15 cellular contexts compared by ENCODE assay signal in genomic region chr10:74852406-74852805, GRCh38. TPM values are rescaled to one million over a fixed set of nuclear protein-coding genes. Genes with fewer than 3 reads are reported as not detected.
DNase-seq lines count a peak whose midpoint lies in the region; ATAC-seq and TF ChIP-seq lines count a peak whose summit lies in the region.
"Had no signal": no experiment of that assay in that cellular context is flagged by ENCODE, and none has a peak within 500 bp of the region (broad histone marks: within the 10 kb centered on the region; RNA-seq: fewer than 3 reads in every experiment).

No MANE protein-coding gene starts in this region.

- no peak overlapping the region for H3K56ac ChIP-seq in H9 (ENCODE audit: insufficient read length, low read depth, low read length)

- peak overlapping the region; percentile 8 to 42 (median 28) for H3K27ac Mint-ChIP-seq in CD4-positive, CD25-positive, alpha-beta regulatory T cell
- H3K27ac Mint-ChIP-seq in H9 = peak overlapping the region in 2 of 3 experiments; percentile 32 to 85; a peak in 4 of 7 replicates
- peak overlapping the region; percentile 36 for H3K27ac Mint-ChIP-seq in activated naive CD8-positive, alpha-beta T cell treated with anti-CD3 and anti-CD28 coated beads, Interleukin-2, amount 50 U/mL, for 24 hours
- H3K27ac Mint-ChIP-seq in naive thymus-derived CD4-positive, alpha-beta T cell = peak overlapping the region in 8 of 9 donors; percentile 4 to 90 (median 50)
- H3K27ac Mint-ChIP-seq: activated naive CD8-positive, alpha-beta T cell treated with anti-CD3 and anti-CD28 coated beads, Interleukin-2, amount 10 ng/mL, durations not matched to agents 7 days and 5 days had no signal

- H3T11ph ChIP-seq in H9 (ENCODE audit: low read length) = no peak overlapping the region

- no peak for TF ChIP-seq POLR2A in spleen (IDR thresholded peaks at IDR 0.05)

- H3K18ac ChIP-seq in H9 (ENCODE audit: insufficient read length, low read depth, low read length) = no peak overlapping the region

- H3K9ac ChIP-seq in H9 (ENCODE audit: extremely low read depth, insufficient read length, low read length) = no peak overlapping the region

- no peak overlapping the region for H3K23ac ChIP-seq in H9 (ENCODE audit: insufficient read length, low read depth, low read length)

- no peak overlapping the region for H2BK12ac ChIP-seq in H9 (ENCODE audit: insufficient read length, low read depth, low read length)

- no peak for DNase-seq in CD4-positive, CD25-positive, alpha-beta regulatory T cell
- DNase-seq in H9 (no peak), spleen (no peak), T-helper 9 cell (no peak), cerebellar cortex (ENCODE audit: low spot score) (no peak)
- no peak for DNase-seq in activated naive CD8-positive, alpha-beta T cell treated with anti-CD3 and anti-CD28 coated beads, Interleukin-2, amount 50 U/mL, for 24 hours
- no peak for DNase-seq in naive thymus-derived CD4-positive, alpha-beta T cell
- DNase-seq in activated naive CD4-positive, alpha-beta T cell (lab: John Stamatoyannopoulos, UW) = no peak
- DNase-seq: activated CD8-positive, alpha-beta memory T cell treated with anti-CD3 and anti-CD28 coated beads for 24 hours; activated naive CD8-positive, alpha-beta T cell treated with anti-CD3 and anti-CD28 coated beads, Interleukin-2, amount 10 ng/mL, durations not matched to agents 7 days and 5 days; KBM-7; lower lobe of right lung; NCI-H1436; NCI-H524; RPMI8226 had no signal

- no peak overlapping the region for H3K4me3 ChIP-seq in CD4-positive, CD25-positive, alpha-beta regulatory T cell (ENCODE audit: low read depth, low read length)
- no peak overlapping the region for H3K4me3 ChIP-seq in naive thymus-derived CD4-positive, alpha-beta T cell (ENCODE audit: low read length)
- H3K4me3 ChIP-seq in spleen = no peak overlapping the region
- H3K4me3 ChIP-seq: lower lobe of right lung had no signal

- no peak overlapping the region for H2BK5ac ChIP-seq in H9 (ENCODE audit: insufficient read length, low read length)

- peaks cover 9% of the 10 kb centered on the region for H3K79me1 ChIP-seq in H9 (ENCODE audit: insufficient read depth, low read depth, low read length, poor library complexity, severe bottlenecking)

- H3K4me1 ChIP-seq in CD4-positive, CD25-positive, alpha-beta regulatory T cell (ENCODE audit: control insufficient read depth, insufficient read depth, low read length, poor library complexity, severe bottlenecking) = peaks cover 16% of the 10 kb centered on the region
- H3K4me1 ChIP-seq in H9 (ENCODE audit: insufficient read depth, low read length) (peaks cover 4% of the 10 kb centered on the region; the same call in 1 of the 2 replicates), spleen (peaks cover 13 to 75% (median 47%) of the 10 kb centered on the region in 6 donors)
- H3K4me1 ChIP-seq in naive thymus-derived CD4-positive, alpha-beta T cell (ENCODE audit: control insufficient read depth in 2 of 2, insufficient read depth in 2 of 2, low read length in 2 of 2) = peaks cover 8 to 9% of the 10 kb centered on the region in 2 donors

- H4K5ac ChIP-seq in H9 (ENCODE audit: insufficient read length, low read depth, low read length) = no peak overlapping the region

- H3K27me3 ChIP-seq in CD4-positive, CD25-positive, alpha-beta regulatory T cell (ENCODE audit: control insufficient read depth, insufficient read depth, low read length) = no peaks in the 10 kb centered on the region
- H3K27me3 ChIP-seq in H9 (ENCODE audit: insufficient read depth, low read length) (no peaks in the 10 kb centered on the region), spleen (replicated peaks in 1 of 7) (no peaks in the 10 kb centered on the region)
- no peaks in the 10 kb centered on the region for H3K27me3 ChIP-seq in naive thymus-derived CD4-positive, alpha-beta T cell (ENCODE audit: control insufficient read depth in 2 of 2, insufficient read depth in 2 of 2, low read length in 2 of 2)

- H3K79me2 ChIP-seq in H9 (ENCODE audit: insufficient read depth, low read length) = no peaks in the 10 kb centered on the region; the same call in 1 of the 2 replicates

- H3K36me3 Mint-ChIP-seq in CD4-positive, CD25-positive, alpha-beta regulatory T cell = peaks cover 6% of the 10 kb centered on the region
- H3K36me3 Mint-ChIP-seq in H9 (ENCODE audit: insufficient read depth in 1 of 3, low read depth in 3 of 3) = peaks cover 9 to 18% (median 13%) of the 10 kb centered on the region in 3 experiments; a peak in 6 of 7 replicates
- H3K36me3 Mint-ChIP-seq in activated naive CD8-positive, alpha-beta T cell treated with anti-CD3 and anti-CD28 coated beads, Interleukin-2, amount 50 U/mL, for 24 hours (ENCODE audit: low read depth) = peaks cover 16% of the 10 kb centered on the region
- H3K36me3 Mint-ChIP-seq in naive thymus-derived CD4-positive, alpha-beta T cell = peaks cover 0 to 28% (median 23%) of the 10 kb centered on the region in 5 donors

- CTCF ChIA-PET in naive thymus-derived CD4-positive, alpha-beta T cell (lab: Charles Lee) = interaction anchor here (0.6 kb wide), 1 partner anchor 12 kb away, joined by 3 read pairs; no protein-coding TSS in a partner anchor

- no peak overlapping the region for H3K27ac ChIP-seq in CD4-positive, CD25-positive, alpha-beta regulatory T cell (ENCODE audit: insufficient read depth, low read length, poor library complexity, severe bottlenecking)
- H3K27ac ChIP-seq in H9 (ENCODE audit: insufficient read length, low read depth, low read length) (no peak overlapping the region), spleen (peak overlapping the region in 1 of 8 donors; percentile 28)
- H3K27ac ChIP-seq in naive thymus-derived CD4-positive, alpha-beta T cell (ENCODE audit: low read depth, low read length) = peak overlapping the region; percentile 42
- H3K27ac ChIP-seq: lower lobe of right lung had no signal

- TF ChIP-seq CTCF in H9 (conservative IDR thresholded peaks at IDR 0.05) = no peak
- no peak for TF ChIP-seq CTCF in spleen (IDR thresholded peaks at IDR 0.05 in 8 of 11, conservative IDR thresholded peaks at IDR 0.05 in 3 of 11)

- H2BK20ac ChIP-seq in H9 (ENCODE audit: low read depth, low read length, poor library complexity, severe bottlenecking) = no peak overlapping the region

- intact Hi-C loops in naive thymus-derived CD4-positive, alpha-beta T cell (cut with micrococcal nuclease) = no loop called here
- intact Hi-C loops in spleen (cut with DNase I; ENCODE audit: low total_unique reads) = no loop called here

- H3K4me1 Mint-ChIP-seq in CD4-positive, CD25-positive, alpha-beta regulatory T cell = peaks cover 20 to 69% (median 41%) of the 10 kb centered on the region in 4 donors
- peaks cover 21 to 25% of the 10 kb centered on the region in 2 experiments for H3K4me1 Mint-ChIP-seq in H9
- H3K4me1 Mint-ChIP-seq in activated naive CD8-positive, alpha-beta T cell treated with anti-CD3 and anti-CD28 coated beads, Interleukin-2, amount 50 U/mL, for 24 hours = peaks cover 51% of the 10 kb centered on the region
- H3K4me1 Mint-ChIP-seq in naive thymus-derived CD4-positive, alpha-beta T cell = peaks cover 21 to 71% (median 53%) of the 10 kb centered on the region in 7 donors

- H3K9me3 Mint-ChIP-seq in CD4-positive, CD25-positive, alpha-beta regulatory T cell = no peaks in the 10 kb centered on the region
- peaks cover 0 to 2% of the 10 kb centered on the region in 2 experiments; a peak in 1 of 5 replicates for H3K9me3 Mint-ChIP-seq in H9
- peaks cover 4% of the 10 kb centered on the region for H3K9me3 Mint-ChIP-seq in activated naive CD8-positive, alpha-beta T cell treated with anti-CD3 and anti-CD28 coated beads, Interleukin-2, amount 50 U/mL, for 24 hours
- H3K9me3 Mint-ChIP-seq in naive thymus-derived CD4-positive, alpha-beta T cell = peaks cover 0 to 9% (median 0%) of the 10 kb centered on the region in 11 donors

- no peaks in the 10 kb centered on the region for H3K9me3 ChIP-seq in CD4-positive, CD25-positive, alpha-beta regulatory T cell (ENCODE audit: control insufficient read depth in 2 of 2, low read length in 2 of 2)
- H3K9me3 ChIP-seq in H9 (ENCODE audit: control insufficient read depth, low read depth, low read length) = no peaks in the 10 kb centered on the region
- no peaks in the 10 kb centered on the region for H3K9me3 ChIP-seq in naive thymus-derived CD4-positive, alpha-beta T cell (ENCODE audit: control insufficient read depth in 2 of 3, low read length in 3 of 3)
- H3K9me3 ChIP-seq in spleen = no peaks in the 10 kb centered on the region
- H3K9me3 ChIP-seq: lower lobe of right lung had no signal

- POLR2A ChIA-PET in naive thymus-derived CD4-positive, alpha-beta T cell (lab: Charles Lee) = interaction anchor here (1.1 kb wide), 1 partner anchor 144 kb away, joined by 3 read pairs; no protein-coding TSS in a partner anchor

- H4K8ac ChIP-seq in H9 (replicated peaks; ENCODE audit: insufficient read length, low read depth, low read length) = no peak overlapping the region

- no peak overlapping the region for H3K4ac ChIP-seq in H9 (ENCODE audit: low read depth, low read length)

- no peaks in the 10 kb centered on the region for H4K20me1 ChIP-seq in H9 (ENCODE audit: control insufficient read depth, insufficient read depth, insufficient read length)

- no peak overlapping the region for H2BK15ac ChIP-seq in H9 (ENCODE audit: low read depth, low read length)

- H2AK5ac ChIP-seq in H9 (ENCODE audit: insufficient read length, low read length) = no peak overlapping the region

- no peaks in the 10 kb centered on the region for H3K36me3 ChIP-seq in CD4-positive, CD25-positive, alpha-beta regulatory T cell (ENCODE audit: control insufficient read depth, insufficient read depth, low read length)
- H3K36me3 ChIP-seq in naive thymus-derived CD4-positive, alpha-beta T cell (ENCODE audit: control insufficient read depth in 2 of 3, insufficient read depth in 3 of 3, low read length in 3 of 3) = peaks cover 0 to 4% (median 0%) of the 10 kb centered on the region in 3 experiments
- peaks cover 0 to 17% (median 1%) of the 10 kb centered on the region in 6 donors for H3K36me3 ChIP-seq in spleen
- H3K36me3 ChIP-seq: lower lobe of right lung had no signal

- ATAC-seq in CD4-positive, CD25-positive, alpha-beta regulatory T cell (ENCODE audit: low read depth in 2 of 2) = no peak
- no peak for ATAC-seq in activated naive CD8-positive, alpha-beta T cell treated with anti-CD3 and anti-CD28 coated beads, Interleukin-2, amount 50 U/mL, for 24 hours
- no peak for ATAC-seq in naive thymus-derived CD4-positive, alpha-beta T cell
- ATAC-seq: lower lobe of right lung had no signal

- H3K23me2 ChIP-seq in H9 (ENCODE audit: insufficient read length, low read depth, low read length, poor library complexity, severe bottlenecking) = no peaks in the 10 kb centered on the region

- H3K14ac ChIP-seq in H9 (ENCODE audit: insufficient read depth, low read length) = no peak overlapping the region

- no peak overlapping the region for H2BK120ac ChIP-seq in H9 (ENCODE audit: low read depth, low read length, poor library complexity, severe bottlenecking)

- H2AFZ ChIP-seq in H9 (ENCODE audit: low read length) = no peak overlapping the region

- H3K4me3 Mint-ChIP-seq in CD4-positive, CD25-positive, alpha-beta regulatory T cell = peak overlapping the region in 1 of 4 donors; percentile 59
- H3K4me3 Mint-ChIP-seq in H9 = no peak overlapping the region
- H3K4me3 Mint-ChIP-seq in activated naive CD8-positive, alpha-beta T cell treated with anti-CD3 and anti-CD28 coated beads, Interleukin-2, amount 50 U/mL, for 24 hours = no peak overlapping the region
- H3K4me3 Mint-ChIP-seq in naive thymus-derived CD4-positive, alpha-beta T cell = peak overlapping the region in 8 of 10 donors; percentile 2 to 69 (median 36)
- H3K4me3 Mint-ChIP-seq: activated naive CD8-positive, alpha-beta T cell treated with anti-CD3 and anti-CD28 coated beads, Interleukin-2, amount 10 ng/mL, durations not matched to agents 7 days and 5 days had no signal

- no CpG with 5 or more reads among the region's 1 CpG for WGBS in H9 (ENCODE audit: extremely low coverage, insufficient read length, low lambda C conversion rate)
- WGBS in spleen, 5 donors = 95 to 100% (median 95%) methylated on average over 1 of the region's 1 CpG

- H3K4me2 ChIP-seq in H9 (ENCODE audit: insufficient read depth, insufficient read length, low read length) = no peak overlapping the region

- H4K91ac ChIP-seq in H9 (ENCODE audit: insufficient read length, low read depth, low read length) = no peak overlapping the region

- no peaks in the 10 kb centered on the region for H3K27me3 Mint-ChIP-seq in CD4-positive, CD25-positive, alpha-beta regulatory T cell
- H3K27me3 Mint-ChIP-seq in H9 (ENCODE audit: low read depth) = no peaks in the 10 kb centered on the region
- no peaks in the 10 kb centered on the region for H3K27me3 Mint-ChIP-seq in activated naive CD8-positive, alpha-beta T cell treated with anti-CD3 and anti-CD28 coated beads, Interleukin-2, amount 50 U/mL, for 24 hours
- H3K27me3 Mint-ChIP-seq in naive thymus-derived CD4-positive, alpha-beta T cell = no peaks in the 10 kb centered on the region
- H3K27me3 Mint-ChIP-seq: activated naive CD8-positive, alpha-beta T cell treated with anti-CD3 and anti-CD28 coated beads, Interleukin-2, amount 10 ng/mL, durations not matched to agents 7 days and 5 days had no signal

RNA-seq across cellular contexts. Expression of gene KAT6B, which starts 26.0 kb away (rescaled TPM):
- 67.1 TPM for total RNA-seq in CD4-positive, CD25-positive, alpha-beta regulatory T cell
- polyA plus RNA-seq in CD4-positive, CD25-positive, alpha-beta regulatory T cell = 10 to 100 TPM; 14.5 to 18.8 (median 15.8) TPM
- total RNA-seq in H9 (2021) (34.2 and 35.4 TPM in 2 replicates), spleen (10 to 100 TPM; 36.5 to 61.0 (median 49.0) TPM)
- 10 to 100 TPM; 33.2 to 80.5 (median 68.5) TPM for total RNA-seq in naive thymus-derived CD4-positive, alpha-beta T cell
- polyA plus RNA-seq in naive thymus-derived CD4-positive, alpha-beta T cell = 10 to 100 TPM; 33.7 to 35.0 TPM
- polyA plus RNA-seq in spleen = 1 to 10 TPM; 2.9 to 5.0 (median 3.1) TPM

Comparison
In these comparisons a context has a peak if more than half of its experiments do, and no peak if none do; other contexts are left out.
1. H3K4me3 Mint-ChIP-seq: peak in naive thymus-derived CD4-positive, alpha-beta T cell (8 of 10); none in H9 (0 of 2) and activated naive CD8-positive, alpha-beta T cell treated with anti-CD3 and anti-CD28 coated beads, Interleukin-2, amount 50 U/mL, for 24 hours (single experiment).
2. Peak in every context shown above with its lines, with median percentiles within 50 percentile points of each other: H3K27ac Mint-ChIP-seq.